In genomic region chr16:71808593-71809449, GRCh38 we compare ENCODE assay signal across 1 cellular context.
TF ChIP-seq lines count a peak whose summit lies in the region.

Gene AP1G1, minus strand, starts transcription at chr16:71808834. Its CDS starts 19,355 bp downstream, at chr16:71789479.

TF ChIP-seq in K562, 482 proteins besides CTCF, POLR2A, EP300 and RAD21 (continued from another document and continues in another):
- TF ChIP-seq RREB1 (CRISPR knock-in tag; IDR thresholded peaks at IDR 0.05) (no peak), POLR3A (IDR thresholded peaks at IDR 0.05; ENCODE audit: borderline replicate concordance, extremely low read depth, insufficient read depth, insufficient read length) (no peak), ZNF134 (CRISPR knock-in tag; conservative IDR thresholded peaks at IDR 0.05) (no peak), ELK3 (CRISPR knock-in tag; IDR thresholded peaks at IDR 0.05) (no peak), ZNF561 (CRISPR knock-in tag; conservative IDR thresholded peaks at IDR 0.05) (no peak), MAFG (tag; conservative IDR thresholded peaks at IDR 0.05) (peak; percentile 53; the same call in 1 of the 2 replicates), ZBTB12 (CRISPR knock-in tag; IDR thresholded peaks at IDR 0.05) (peak; percentile 96), CREB3 (tag; conservative IDR thresholded peaks at IDR 0.05; ENCODE audit: low read depth) (peak; percentile 83), ETV1 (tag; conservative IDR thresholded peaks at IDR 0.05; ENCODE audit: low read depth) (peak; percentile 76), ELF2 (CRISPR knock-in tag; IDR thresholded peaks at IDR 0.05) (peak; percentile 81), RNF219 (CRISPR knock-in tag; IDR thresholded peaks at IDR 0.05) (no peak), E2F4 (CRISPR knock-in tag; IDR thresholded peaks at IDR 0.05; ENCODE audit: low read depth) (no peak), CCAR2 (IDR thresholded peaks at IDR 0.05; ENCODE audit: low read depth, low read length) (no peak), KLF16 (IDR thresholded peaks at IDR 0.05) (no peak), ZNF121 (CRISPR knock-in tag; conservative IDR thresholded peaks at IDR 0.05) (no peak), ZNF592 (IDR thresholded peaks at IDR 0.05) (no peak), ZBTB33 (CRISPR knock-in tag; IDR thresholded peaks at IDR 0.05) (0 out of 2 replicates have a peak, but pooled peaks have one; percentile 39), ZNF830 (CRISPR knock-in tag; IDR thresholded peaks at IDR 0.05) (peak; percentile 87; the same call in 1 of the 2 replicates), ZBTB9 (CRISPR knock-in tag; IDR thresholded peaks at IDR 0.05) (no peak), MXI1 (IDR thresholded peaks at IDR 0.05; ENCODE audit: low read depth, low read length) (no peak), TRIM24 (IDR thresholded peaks at IDR 0.05) (peak; percentile 63 to 79; a peak in 2 of 4 replicates)
